In the genomic region with DNA sequence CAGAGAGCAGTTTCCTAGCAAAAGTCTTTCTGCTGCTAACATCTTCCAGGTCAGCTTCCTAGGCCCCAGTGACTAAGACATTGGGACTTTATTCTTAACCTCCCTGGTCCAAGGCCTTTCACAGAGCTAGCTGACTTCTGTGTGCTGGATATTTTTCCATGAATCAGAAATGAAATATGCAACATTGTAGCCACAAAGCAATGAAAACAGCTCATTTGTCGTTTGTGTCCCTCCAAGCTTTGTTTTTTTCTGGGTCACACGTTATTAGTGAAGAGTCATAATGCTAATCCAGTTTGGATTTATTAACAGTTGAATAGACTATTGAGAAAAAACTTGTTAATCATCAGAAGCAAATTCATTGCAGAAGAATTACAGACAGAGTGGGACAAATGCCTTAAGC, we compare ENCODE assay signal across 11 cellular contexts.
DNase-seq lines count a peak whose midpoint lies in the region; ATAC-seq, FAIRE-seq and TF ChIP-seq lines count a peak whose summit lies in the region.
"Had no signal": no experiment of that assay in that cellular context is flagged by ENCODE, and none has a peak within 500 bp of the region (broad histone marks: within the 10 kb centered on the region; RNA-seq: fewer than 3 reads in every experiment).

No MANE protein-coding gene starts in this region.

- no peak overlapping the region for H3K27ac Mint-ChIP-seq in neural progenitor cell

- H3K4me3 Mint-ChIP-seq in neural progenitor cell: no peak overlapping the region

- no peaks in the 10 kb centered on the region for H4K20me1 ChIP-seq in neural progenitor cell (ENCODE audit: low read depth)

- no peaks in the 10 kb centered on the region for H3F3A ChIP-seq in neural progenitor cell (ENCODE audit: low read depth)

- no peaks in the 10 kb centered on the region for H3K27me3 ChIP-seq in AG04450 (ENCODE audit: control insufficient read depth, insufficient read depth, low read length)
- no peaks in the 10 kb centered on the region for H3K27me3 ChIP-seq in bronchial epithelial cell (ENCODE audit: control insufficient read depth, insufficient read depth, low read length)
- no peaks in the 10 kb centered on the region for H3K27me3 ChIP-seq in muscle layer of colon (ENCODE audit: control insufficient read depth in 1 of 2, insufficient read depth in 2 of 2, low read length in 2 of 2)
- no peaks in the 10 kb centered on the region for H3K27me3 ChIP-seq in neural progenitor cell

- no peak overlapping the region for H2AFZ ChIP-seq in neural progenitor cell (replicated peaks)

- CTCF ChIA-PET in AG04450 (lab: Charles Lee): interaction anchor here (1.7 kb wide), 1 partner anchor 113 kb away, joined by 7 read pairs; no protein-coding TSS in a partner anchor

- FAIRE-seq in bronchial epithelial cell (lab: Jason Lieb, UNC): no peak

- H3K4me1 ChIP-seq in muscle layer of colon (ENCODE audit: insufficient read depth, low read length) (peaks cover 18% of the 10 kb centered on the region), neural progenitor cell (peaks cover 13% of the 10 kb centered on the region)

- no peak overlapping the region for H3K9ac ChIP-seq in muscle layer of colon (ENCODE audit: low read length)
- H3K9ac ChIP-seq in neural progenitor cell: no peak overlapping the region

- H3K4me1 Mint-ChIP-seq in neural progenitor cell: peaks cover 19% of the 10 kb centered on the region

- no peaks in the 10 kb centered on the region for H3K9me3 Mint-ChIP-seq in neural progenitor cell

- no peaks in the 10 kb centered on the region for H3K9me3 ChIP-seq in AG04450 (ENCODE audit: control insufficient read depth, insufficient read depth, low read length)
- no peaks in the 10 kb centered on the region for H3K9me3 ChIP-seq in muscle layer of colon (ENCODE audit: low read length)
- H3K9me3 ChIP-seq in neural progenitor cell (ENCODE audit: low read depth): no peaks in the 10 kb centered on the region

- no peak for ATAC-seq in GM18909 (IDR thresholded peaks at IDR 0.05; ENCODE audit: poor library complexity, unreplicated experiment)

- H3K79me2 ChIP-seq in neural progenitor cell (ENCODE audit: low read depth): no peaks in the 10 kb centered on the region

- H3K4me2 ChIP-seq in neural progenitor cell: no peak overlapping the region

- no peak for TF ChIP-seq CTCF in AG04450 (IDR thresholded peaks at IDR 0.05; ENCODE audit: low read depth, low read length)
- no peak for TF ChIP-seq CTCF in bronchial epithelial cell (IDR thresholded peaks at IDR 0.05; ENCODE audit: insufficient read depth, low read length, severe bottlenecking)
- no peak for TF ChIP-seq CTCF in neural progenitor cell (IDR thresholded peaks at IDR 0.05)

- no peaks in the 10 kb centered on the region for H3K36me3 Mint-ChIP-seq in neural progenitor cell

- POLR2A ChIA-PET in AG04450 (lab: Yijun Ruan, JAX): interaction anchor here (0.8 to 1.0 kb wide), 2 partner anchors 9 to 122 kb away, joined by 3 to 6 read pairs; no protein-coding TSS in a partner anchor

- H3K36me3 ChIP-seq in bronchial epithelial cell (ENCODE audit: control insufficient read depth, insufficient read depth, low read length): no peaks in the 10 kb centered on the region
- no peaks in the 10 kb centered on the region for H3K36me3 ChIP-seq in muscle layer of colon (ENCODE audit: insufficient read depth, low read length)
- no peaks in the 10 kb centered on the region for H3K36me3 ChIP-seq in neural progenitor cell

- H3K27ac ChIP-seq in AG04450 (ENCODE audit: low read depth, low read length): peak overlapping the region; percentile 57
- H3K27ac ChIP-seq in muscle layer of colon (ENCODE audit: low read depth, low read length): peak overlapping the region; percentile 1
- no peak overlapping the region for H3K27ac ChIP-seq in neural progenitor cell

- H3K4me3 ChIP-seq in AG04450 (ENCODE audit: low read depth, low read length) (no peak overlapping the region), bronchial epithelial cell (ENCODE audit: low read depth, low read length) (no peak overlapping the region), muscle layer of colon (ENCODE audit: low read depth in 1 of 2, low read length in 2 of 2) (no peak overlapping the region), neural progenitor cell (no peak overlapping the region)

- DNase-seq in AG04450 (ENCODE audit: low read depth, low spot score) (peak; percentile 65), HT-29 (ENCODE audit: low spot score) (peak; percentile 49), bronchial epithelial cell (ENCODE audit: low read depth) (peak; percentile 74), cerebellar cortex (ENCODE audit: low spot score) (no peak), neural progenitor cell (ENCODE audit: low spot score) (no peak), superior temporal gyrus (ENCODE audit: extremely low spot score) (no peak)
- DNase-seq: activated CD4-positive, CD25-positive, alpha-beta regulatory T cell treated with anti-CD3 and anti-CD28 coated beads, Interleukin-2, amount 50 U/mL, for 72 hours; NCI-H1048; stimulated activated CD4-positive, alpha-beta T cell treated with anti-CD3 and anti-CD28 coated beads, Interleukin-4, amount 100 ng/mL, for 24 hours had no signal

- peaks cover 3% of the 10 kb centered on the region for H3K27me3 Mint-ChIP-seq in neural progenitor cell (ENCODE audit: insufficient read depth, low read depth)

Comparison
In these comparisons a context has a peak if more than half of its experiments do, and no peak if none do; other contexts are left out.
1. DNase-seq: peak in AG04450 (single experiment), HT-29 (single experiment) and bronchial epithelial cell (single experiment); none in cerebellar cortex (single experiment), neural progenitor cell (single experiment) and superior temporal gyrus (single experiment).